Comparison of ENCODE assay signal across 35 cellular contexts in genomic region chr4:84171871-84172270, GRCh38.
"Had no signal": no experiment of that assay in that cellular context is flagged by ENCODE, and none has a peak within 500 bp of the region (broad histone marks: within the 10 kb centered on the region; RNA-seq: fewer than 3 reads in every experiment).

No MANE protein-coding gene starts in this region.

- H3K9me3 Mint-ChIP-seq: activated CD4-positive, alpha-beta memory T cell treated with anti-CD3 and anti-CD28 coated beads, Interleukin-2, amount 10 ng/mL, durations not matched to agents 7 days and 5 days; activated naive CD4-positive, alpha-beta T cell treated with anti-CD3 and anti-CD28 coated beads, Interleukin-2, amount 50 U/mL, for 24 hours; activated naive CD8-positive, alpha-beta T cell treated with anti-CD3 and anti-CD28 coated beads, Interleukin-2, amount 10 ng/mL, durations not matched to agents 7 days and 5 days; activated T-cell treated with anti-CD3 and anti-CD28 coated beads, Interleukin-2, amount 50 U/mL, for 72 hours; activated T-helper 17 cell treated with anti-CD3 and anti-CD28 coated beads, Interleukin-2, amount 50 U/mL, for 72 hours had no signal

- H3K4me3 ChIP-seq: body of pancreas, Peyer's patch had no signal

- H3K27ac Mint-ChIP-seq: activated CD4-positive, alpha-beta memory T cell treated with anti-CD3 and anti-CD28 coated beads, Interleukin-2, amount 10 ng/mL, durations not matched to agents 7 days and 5 days; activated CD8-positive, alpha-beta memory T cell treated with anti-CD3 and anti-CD28 coated beads, Interleukin-2, amount 10 ng/mL, durations not matched to agents 7 days and 5 days; activated naive CD4-positive, alpha-beta T cell treated with anti-CD3 and anti-CD28 coated beads, Interleukin-2, amount 50 U/mL, for 24 hours; activated naive CD8-positive, alpha-beta T cell treated with anti-CD3 and anti-CD28 coated beads, Interleukin-2, amount 10 ng/mL, durations not matched to agents 7 days and 5 days; activated T-cell treated with anti-CD3 and anti-CD28 coated beads, Interleukin-2, amount 50 U/mL, for 72 hours; activated T-helper 17 cell treated with anti-CD3 and anti-CD28 coated beads, Interleukin-2, amount 50 U/mL, for 72 hours had no signal

- H3K36me3 Mint-ChIP-seq: activated CD8-positive, alpha-beta memory T cell treated with anti-CD3 and anti-CD28 coated beads, Interleukin-2, amount 10 ng/mL, durations not matched to agents 7 days and 5 days; activated naive CD4-positive, alpha-beta T cell treated with anti-CD3 and anti-CD28 coated beads, Interleukin-2, amount 50 U/mL, for 24 hours; activated naive CD8-positive, alpha-beta T cell treated with anti-CD3 and anti-CD28 coated beads, Interleukin-2, amount 10 ng/mL, durations not matched to agents 7 days and 5 days had no signal

- H3K36me3 ChIP-seq: Peyer's patch had no signal

- DNase-seq: activated CD4-positive, alpha-beta memory T cell treated with anti-CD3 and anti-CD28 coated beads, Interleukin-2, amount 10 ng/mL, durations not matched to agents 7 days and 5 days; activated CD4-positive, alpha-beta T cell treated with anti-CD3 and anti-CD28 coated beads for 1 hour; activated CD4-positive, alpha-beta T cell treated with anti-CD3 and anti-CD28 coated beads for 48 hours; activated CD4-positive, CD25-positive, alpha-beta regulatory T cell; activated CD8-positive, alpha-beta memory T cell treated with anti-CD3 and anti-CD28 coated beads for 24 hours; activated CD8-positive, alpha-beta memory T cell treated with anti-CD3 and anti-CD28 coated beads, Interleukin-2, amount 10 ng/mL, durations not matched to agents 7 days and 5 days; activated CD8-positive, alpha-beta memory T cell treated with anti-CD3 and anti-CD28 coated beads, Interleukin-2, amount 50 U/mL, for 48 hours; activated gamma-delta T cell; activated naive CD4-positive, alpha-beta T cell treated with Interleukin-2 at 50 U/mL for 16 hours; activated naive CD8-positive, alpha-beta T cell treated with anti-CD3 and anti-CD28 coated beads, Interleukin-2, amount 10 ng/mL, durations not matched to agents 7 days and 5 days; activated T-cell treated with anti-CD3 and anti-CD28 coated beads, Interleukin-2, amount 50 U/mL, for 72 hours; body of pancreas; NCI-H1048; NCI-H1105 treated with DMSO at 0.1 percent for 48 hours; NCI-H1436; NCI-H1694; NCI-H1930; NCI-H2081 treated with DMSO at 0.1 percent for 48 hours; NCI-H226; NCI-H446 treated with DMSO at 0.1 percent for 48 hours; NCI-H524; NCI-H69; NCI-H82; PC-3; Peyer's patch; RPMI8226; SIG-M5; SW 1271; T-helper 1 cell; T-helper 2 cell; T-helper 9 cell had no signal

- H3K27ac ChIP-seq: body of pancreas, Peyer's patch, VCaP had no signal

- FAIRE-seq: astrocyte had no signal

- H3K4me1 Mint-ChIP-seq: activated CD4-positive, alpha-beta memory T cell treated with anti-CD3 and anti-CD28 coated beads, Interleukin-2, amount 10 ng/mL, durations not matched to agents 7 days and 5 days; activated CD8-positive, alpha-beta memory T cell treated with anti-CD3 and anti-CD28 coated beads, Interleukin-2, amount 10 ng/mL, durations not matched to agents 7 days and 5 days; activated naive CD4-positive, alpha-beta T cell treated with anti-CD3 and anti-CD28 coated beads, Interleukin-2, amount 50 U/mL, for 24 hours; activated naive CD8-positive, alpha-beta T cell treated with anti-CD3 and anti-CD28 coated beads, Interleukin-2, amount 10 ng/mL, durations not matched to agents 7 days and 5 days; activated T-helper 17 cell treated with anti-CD3 and anti-CD28 coated beads, Interleukin-2, amount 50 U/mL, for 72 hours had no signal

- H3K9me3 ChIP-seq: body of pancreas, Peyer's patch had no signal

- H3K27me3 ChIP-seq: body of pancreas, Peyer's patch had no signal

- H3K4me3 Mint-ChIP-seq: activated CD4-positive, alpha-beta memory T cell treated with anti-CD3 and anti-CD28 coated beads, Interleukin-2, amount 10 ng/mL, durations not matched to agents 7 days and 5 days; activated CD8-positive, alpha-beta memory T cell treated with anti-CD3 and anti-CD28 coated beads, Interleukin-2, amount 10 ng/mL, durations not matched to agents 7 days and 5 days; activated naive CD4-positive, alpha-beta T cell treated with anti-CD3 and anti-CD28 coated beads, Interleukin-2, amount 50 U/mL, for 24 hours; activated naive CD8-positive, alpha-beta T cell treated with anti-CD3 and anti-CD28 coated beads, Interleukin-2, amount 10 ng/mL, durations not matched to agents 7 days and 5 days; activated T-cell treated with anti-CD3 and anti-CD28 coated beads, Interleukin-2, amount 50 U/mL, for 72 hours; activated T-helper 17 cell treated with anti-CD3 and anti-CD28 coated beads, Interleukin-2, amount 50 U/mL, for 72 hours had no signal

- H3K27me3 Mint-ChIP-seq: activated CD4-positive, alpha-beta memory T cell treated with anti-CD3 and anti-CD28 coated beads, Interleukin-2, amount 10 ng/mL, durations not matched to agents 7 days and 5 days; activated CD8-positive, alpha-beta memory T cell treated with anti-CD3 and anti-CD28 coated beads, Interleukin-2, amount 10 ng/mL, durations not matched to agents 7 days and 5 days; activated naive CD4-positive, alpha-beta T cell treated with anti-CD3 and anti-CD28 coated beads, Interleukin-2, amount 50 U/mL, for 24 hours; activated naive CD8-positive, alpha-beta T cell treated with anti-CD3 and anti-CD28 coated beads, Interleukin-2, amount 10 ng/mL, durations not matched to agents 7 days and 5 days had no signal

- H3K4me1 ChIP-seq: body of pancreas, Peyer's patch had no signal
